10 cellular contexts compared by ENCODE assay signal in genomic region chr6:107977283-107977682, GRCh38. TPM values are rescaled to one million over a fixed set of nuclear protein-coding genes. Genes with fewer than 3 reads are reported as not detected.
DNase-seq lines count a peak whose midpoint lies in the region; ATAC-seq and TF ChIP-seq lines count a peak whose summit lies in the region.
"Had no signal": no experiment of that assay in that cellular context is flagged by ENCODE, and none has a peak within 500 bp of the region (broad histone marks: within the 10 kb centered on the region; RNA-seq: fewer than 3 reads in every experiment).

No MANE protein-coding gene starts in this region.

- H3K4me1 Mint-ChIP-seq in WTC11 = peaks cover 13% of the 10 kb centered on the region
- H3K4me1 Mint-ChIP-seq: activated B cell treated with CpG ODN at 0.5 μM for 24 hours had no signal

- DNase-seq in left ventricle myocardium inferior (no peak), Right ventricle myocardium inferior (ENCODE audit: missing footprints) (no peak), PC-9 (no peak), fibroblast of villous mesenchyme (ENCODE audit: low read depth) (peak; percentile 39), uterus (no peak), cerebellar nuclear complex (lab: John Stamatoyannopoulos, UW) (no peak), WTC11 (ENCODE audit: low spot score) (no peak)
- DNase-seq: activated B cell treated with CpG ODN at 0.5 μM for 24 hours had no signal

- no peaks in the 10 kb centered on the region for H3F3A ChIP-seq in PC-9 (ENCODE audit: insufficient read depth, low read depth)

- no peak overlapping the region for H3K27ac Mint-ChIP-seq in WTC11
- H3K27ac Mint-ChIP-seq: activated B cell treated with CpG ODN at 0.5 μM for 24 hours had no signal

- peaks cover 5% of the 10 kb centered on the region for H3K27me3 ChIP-seq in left ventricle myocardium inferior (ENCODE audit: low read depth)
- H3K27me3 ChIP-seq in PC-9 (ENCODE audit: insufficient read depth, low read depth) = no peaks in the 10 kb centered on the region
- no peaks in the 10 kb centered on the region for H3K27me3 ChIP-seq in uterus

- no peak overlapping the region for H2AFZ ChIP-seq in PC-9

- H3K36me3 Mint-ChIP-seq in WTC11 = no peaks in the 10 kb centered on the region

- ATAC-seq in Right ventricle myocardium inferior (no peak), HG03280 (IDR thresholded peaks at IDR 0.05; ENCODE audit: unreplicated experiment) (no peak), WTC11 (no peak)

- H3K4me3 Mint-ChIP-seq in WTC11 = no peak overlapping the region
- H3K4me3 Mint-ChIP-seq: activated B cell treated with CpG ODN at 0.5 μM for 24 hours had no signal

- H3K4me3 ChIP-seq in left ventricle myocardium inferior (no peak overlapping the region), PC-9 (no peak overlapping the region), fibroblast of villous mesenchyme (ENCODE audit: low read depth, low read length) (no peak overlapping the region), uterus (no peak overlapping the region)
- H3K4me3 ChIP-seq: lung had no signal

- POLR2A ChIA-PET in PC-9 (lab: Charles Lee; ENCODE audit: unreplicated experiment) = no interaction called here
- POLR2A ChIA-PET in WTC11 (lab: Charles Lee) = interaction anchor here (0.6 to 0.9 kb wide), 2 partner anchors 21 to 22 kb away, joined by 3 read pairs; no protein-coding TSS in a partner anchor

- no peaks in the 10 kb centered on the region for H3K9me3 Mint-ChIP-seq in WTC11
- H3K9me3 Mint-ChIP-seq: activated B cell treated with CpG ODN at 0.5 μM for 24 hours had no signal

- peaks cover 13% of the 10 kb centered on the region for H3K27me3 Mint-ChIP-seq in WTC11 (ENCODE audit: low read depth)

- BruUV-seq in PC-9 (replicated peaks; lab: Mats Ljungman, UMichigan) = no TSS peak

- peak; percentile 46 for TF ChIP-seq CTCF in left ventricle myocardium inferior (IDR thresholded peaks at IDR 0.05; ENCODE audit: borderline replicate concordance)
- TF ChIP-seq CTCF in PC-9 (conservative IDR thresholded peaks at IDR 0.05) = peak; percentile 78
- peak; percentile 42 for TF ChIP-seq CTCF in fibroblast of villous mesenchyme (IDR thresholded peaks at IDR 0.05; ENCODE audit: insufficient read depth, low read depth, low read length)
- TF ChIP-seq CTCF in uterus (IDR thresholded peaks at IDR 0.05) = peak in 3 of 4 experiments; percentile 12 to 36 (median 21)
- TF ChIP-seq CTCF in WTC11 (IDR thresholded peaks at IDR 0.05) = no peak; the same call in 1 of the 2 replicates

- H3K4me1 ChIP-seq in left ventricle myocardium inferior (no peaks in the 10 kb centered on the region), PC-9 (replicated peaks; ENCODE audit: insufficient read depth) (peaks cover 13% of the 10 kb centered on the region), uterus (no peaks in the 10 kb centered on the region)

- CTCF ChIA-PET in PC-9 (lab: Charles Lee) (interaction anchor here (0.6 kb wide), 2 partner anchors 40 to 175 kb away, joined by 5 to 6 read pairs; no protein-coding TSS in a partner anchor), WTC11 (lab: Charles Lee) (interaction anchor here (0.6 to 1.2 kb wide), 11 partner anchors 8 to 514 kb away, joined by 3 to 10 read pairs (median 4); partner anchors contain the start of gene SEC63)

- H3K9me2 ChIP-seq in PC-9 (ENCODE audit: insufficient read depth) = no peaks in the 10 kb centered on the region

- intact Hi-C loops in left ventricle myocardium inferior (cut with micrococcal nuclease) = loop anchor here (10.0 kb wide), 1 partner anchor 548 kb away; no protein-coding TSS in a partner anchor
- intact Hi-C loops in Right ventricle myocardium inferior (cut with DNase I) = loop anchor here (5.0 kb wide), 1 partner anchor 550 kb away; no protein-coding TSS in a partner anchor
- intact Hi-C loops in PC-9 (cut with micrococcal nuclease; ENCODE audit: unreplicated experiment) = loop anchor here (1.0 kb wide), 1 partner anchor 549 kb away; no protein-coding TSS in a partner anchor
- intact Hi-C loops in uterus (cut with DNase I; ENCODE audit: low total_unique reads) = no loop called here

- no peaks in the 10 kb centered on the region for H4K20me1 ChIP-seq in PC-9 (ENCODE audit: insufficient read depth)

- H3K36me3 ChIP-seq in left ventricle myocardium inferior = no peaks in the 10 kb centered on the region
- no peaks in the 10 kb centered on the region for H3K36me3 ChIP-seq in PC-9 (ENCODE audit: low read depth)
- H3K36me3 ChIP-seq in uterus = no peaks in the 10 kb centered on the region

- H3K4me2 ChIP-seq in PC-9 = no peak overlapping the region

- TF ChIP-seq POLR2A in uterus (IDR thresholded peaks at IDR 0.05) = no peak

- H3K27ac ChIP-seq in left ventricle myocardium inferior (replicated peaks) (no peak overlapping the region), PC-9 (no peak overlapping the region), uterus (no peak overlapping the region)

- H3K9me3 ChIP-seq in left ventricle myocardium inferior (replicated peaks) = no peaks in the 10 kb centered on the region
- no peaks in the 10 kb centered on the region for H3K9me3 ChIP-seq in PC-9 (ENCODE audit: insufficient read depth, low read depth)
- no peaks in the 10 kb centered on the region for H3K9me3 ChIP-seq in uterus

- no peaks in the 10 kb centered on the region for H3K79me2 ChIP-seq in PC-9 (ENCODE audit: low read depth)

TF ChIP-seq in WTC11, 78 proteins besides CTCF, POLR2A, EP300 and RAD21 (continues in another document):
- TF ChIP-seq ZNF219 (CRISPR knock-in tag; IDR thresholded peaks at IDR 0.05; ENCODE audit: borderline replicate concordance) (no peak), ZNF263 (CRISPR knock-in tag; IDR thresholded peaks at IDR 0.05; ENCODE audit: low read depth) (no peak), MYBL2 (CRISPR knock-in tag; IDR thresholded peaks at IDR 0.05) (no peak), AR (CRISPR knock-in tag; IDR thresholded peaks at IDR 0.05) (no peak), IRF2 (CRISPR knock-in tag; IDR thresholded peaks at IDR 0.05; ENCODE audit: borderline replicate concordance, low read depth) (no peak), ATF6 (CRISPR knock-in tag; IDR thresholded peaks at IDR 0.05) (no peak), NFATC4 (CRISPR knock-in tag; IDR thresholded peaks at IDR 0.05) (no peak), STAT6 (CRISPR knock-in tag; conservative IDR thresholded peaks at IDR 0.05; ENCODE audit: low read depth) (no peak)

RNA-seq across cellular contexts. Expression of gene SEC63, which starts 19.3 kb away (rescaled TPM):
- total RNA-seq in left ventricle myocardium inferior (55.0 TPM), Right ventricle myocardium inferior (52.9 TPM), PC-9 (2021) (43.0 and 101 TPM in 2 replicates), fibroblast of villous mesenchyme (28.5 and 32.9 TPM in 2 replicates), uterus (100 to 1,000 TPM in 1 of 4 donors, 10 to 100 TPM in 3; 24.8 to 134 (median 44.4) TPM), WTC11 (2021) (68.0 to 97.6 TPM (median 71.2 TPM) in 3 replicates)
